In genomic region chr9:130920233-130920632, GRCh38 we compare ENCODE assay signal across 1 cellular context.
TF ChIP-seq lines count a peak whose summit lies in the region.

No MANE protein-coding gene starts in this region.

TF ChIP-seq in K562, 482 proteins besides CTCF, POLR2A, EP300 and RAD21:
- 0 out of 2 replicates have a peak, but pooled peaks have one; percentile 11 for TF ChIP-seq JUND (IDR thresholded peaks at IDR 0.05; ENCODE audit: borderline replicate concordance, low read depth, low read length)
- no peak for TF ChIP-seq JUND (tag; IDR thresholded peaks at IDR 0.05; ENCODE audit: borderline replicate concordance, low read depth, low read length)
- no peak for TF ChIP-seq BRD4 (IDR thresholded peaks at IDR 0.05)
- peak in 1 of 2 experiments; percentile 54; a peak in 2 of 4 replicates for TF ChIP-seq RCOR1 (IDR thresholded peaks at IDR 0.05; ENCODE audit: borderline replicate concordance in 1 of 2, low read depth in 2 of 2, low read length in 2 of 2)
TF ChIP-seq in K562: peak in this region for 2.
